27 cellular contexts compared by ENCODE assay signal in the genomic region with DNA sequence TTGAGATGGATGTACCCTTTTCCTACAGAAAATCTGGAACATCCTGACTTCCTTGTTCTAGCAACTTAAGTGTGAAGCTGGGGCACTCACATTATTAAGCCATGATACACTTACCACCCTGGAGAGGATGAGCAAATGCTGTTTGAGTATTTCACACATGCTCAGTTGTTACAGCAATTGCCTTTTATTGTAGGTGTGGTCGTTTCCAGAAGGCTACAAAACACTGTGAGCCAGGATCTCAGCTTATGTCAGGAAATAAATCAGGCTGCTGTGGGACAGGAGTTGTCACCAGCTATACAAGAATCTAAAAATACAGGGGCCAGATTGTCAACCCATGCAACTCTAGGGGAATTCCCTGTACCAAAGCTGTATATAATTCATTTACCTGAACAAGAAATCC.
"Had no signal": no experiment of that assay in that cellular context is flagged by ENCODE, and none has a peak within 500 bp of the region (broad histone marks: within the 10 kb centered on the region; RNA-seq: fewer than 3 reads in every experiment).

No MANE protein-coding gene starts in this region.

- ATAC-seq: activated CD4-positive, CD25-positive, alpha-beta regulatory T cell treated with anti-CD3 and anti-CD28 coated beads, Interleukin-2, amount 50 U/mL, for 24 hours; activated CD8-positive, alpha-beta T cell treated with anti-CD3 and anti-CD28 coated beads for 36 hours; activated T-cell treated with anti-CD3 and anti-CD28 coated beads, Interleukin-2, amount 50 U/mL, for 4 hours; activated T-helper 17 cell treated with anti-CD3 and anti-CD28 coated beads, Interleukin-2, amount 50 U/mL, for 72 hours; effector memory CD8-positive, alpha-beta T cell; gastroesophageal sphincter; T-helper 17 cell had no signal

- H3K36me3 ChIP-seq: brain microvascular endothelial cell, esophagus squamous epithelium, gastroesophageal sphincter, WERI-Rb-1 had no signal

- DNase-seq: activated B cell treated with CpG ODN at 0.5 μM for 24 hours; activated CD4-positive, alpha-beta T cell treated with anti-CD3 and anti-CD28 coated beads for 48 hours; activated CD4-positive, alpha-beta T cell treated with anti-CD3 and anti-CD28 coated beads, Interleukin-2, amount 50 U/mL, for 1 hour; activated CD4-positive, alpha-beta T cell treated with anti-CD3 and anti-CD28 coated beads, Interleukin-2, amount 50 U/mL, for 48 hours; activated CD8-positive, alpha-beta memory T cell treated with anti-CD3 and anti-CD28 coated beads for 24 hours; activated CD8-positive, alpha-beta T cell treated with anti-CD3 and anti-CD28 coated beads for 36 hours; activated effector memory CD4-positive, alpha-beta T cell treated with Interleukin-2 at 50 U/mL for 16 hours; activated gamma-delta T cell treated with Interleukin-2 at 50 U/mL for 16 hours; activated naive CD4-positive, alpha-beta T cell treated with anti-CD3 and anti-CD28 coated beads, Interleukin-2, amount 50 U/mL, for 16 hours; activated naive CD4-positive, alpha-beta T cell treated with Interleukin-2 at 50 U/mL for 16 hours; activated T-cell treated with anti-CD3 and anti-CD28 coated beads, Interleukin-2, amount 50 U/mL, for 4 hours; amniotic stem cell; anterior cingulate cortex; brain microvascular endothelial cell; cortex of kidney; dermis blood vessel endothelial cell; effector CD4-positive, alpha-beta T cell; effector memory CD8-positive, alpha-beta T cell; esophagus squamous epithelium; foreskin melanocyte; T-helper 17 cell; T1000; WERI-Rb-1 had no signal

- H3K4me1 ChIP-seq: esophagus squamous epithelium, gastroesophageal sphincter had no signal

- H3K27ac ChIP-seq: brain microvascular endothelial cell, epithelial cell of prostate, esophagus squamous epithelium, gastroesophageal sphincter, WERI-Rb-1 had no signal

- H3K4me3 ChIP-seq: esophagus squamous epithelium, gastroesophageal sphincter had no signal

- H3K27me3 ChIP-seq: brain microvascular endothelial cell, esophagus squamous epithelium, gastroesophageal sphincter had no signal

- H3K9me3 ChIP-seq: esophagus squamous epithelium, gastroesophageal sphincter had no signal
